In the genomic region with DNA sequence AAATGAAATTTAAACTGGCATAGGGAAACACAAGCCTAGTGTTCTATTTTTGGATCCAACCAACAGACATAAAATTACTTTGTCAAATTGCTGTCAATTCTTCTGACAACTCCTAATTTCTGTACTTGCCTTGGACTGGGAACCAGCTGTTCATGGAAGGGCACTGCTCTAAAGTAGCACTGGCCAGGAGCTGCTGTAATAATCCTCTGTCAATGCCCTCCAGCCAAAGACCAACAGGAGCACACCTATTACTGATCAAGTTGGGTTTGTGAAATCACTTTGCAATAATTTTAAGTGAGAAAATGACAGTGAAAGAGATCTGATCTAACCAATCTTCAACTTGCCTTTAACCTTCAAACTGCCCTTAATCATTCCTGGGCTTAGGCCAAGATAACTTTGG, we compare ENCODE assay signal across 24 cellular contexts. TPM values are rescaled to one million over a fixed set of nuclear protein-coding genes. Genes with fewer than 3 reads are reported as not detected.
A peak's percentile ranks its signal among the peaks of the same experiment; 100 is the strongest.
DNase-seq lines count a peak whose midpoint lies in the region; ATAC-seq, FAIRE-seq and TF ChIP-seq lines count a peak whose summit lies in the region.
"Had no signal": no experiment of that assay in that cellular context is flagged by ENCODE, and none has a peak within 500 bp of the region (broad histone marks: within the 10 kb centered on the region; RNA-seq: fewer than 3 reads in every experiment).

No MANE protein-coding gene starts in this region.

- H3K18ac ChIP-seq in trophoblast cell (ENCODE audit: low read length) = no peak overlapping the region

- no peak for ATAC-seq in T-helper 17 cell

- H3K4me3 Mint-ChIP-seq in activated naive CD8-positive, alpha-beta T cell = no peak overlapping the region
- no peak overlapping the region for H3K4me3 Mint-ChIP-seq in activated naive CD8-positive, alpha-beta T cell treated with anti-CD3 and anti-CD28 coated beads for 36 hours
- H3K4me3 Mint-ChIP-seq in T-helper 17 cell = peak overlapping the region; percentile 21
- H3K4me3 Mint-ChIP-seq: HFFc6 had no signal

- H3K36me3 Mint-ChIP-seq in activated naive CD8-positive, alpha-beta T cell = no peaks in the 10 kb centered on the region
- peaks cover 5% of the 10 kb centered on the region for H3K36me3 Mint-ChIP-seq in activated naive CD8-positive, alpha-beta T cell treated with anti-CD3 and anti-CD28 coated beads for 36 hours
- H3K36me3 Mint-ChIP-seq in T-helper 17 cell (ENCODE audit: low read depth) = no peaks in the 10 kb centered on the region

- no peak overlapping the region for H2AK5ac ChIP-seq in trophoblast cell (ENCODE audit: low read length)

- peaks cover 17 to 21% of the 10 kb centered on the region in 2 experiments for H3K4me1 ChIP-seq in trophoblast cell (ENCODE audit: control insufficient read depth in 1 of 2, insufficient read depth in 2 of 2, low read length in 2 of 2)
- H3K4me1 ChIP-seq in A673 (ENCODE audit: insufficient read depth, low read length, poor library complexity, severe bottlenecking) = peaks cover 11% of the 10 kb centered on the region
- peaks cover 19% of the 10 kb centered on the region for H3K4me1 ChIP-seq in Karpas-422 (ENCODE audit: low read length)

- no peak overlapping the region for H2BK5ac ChIP-seq in trophoblast cell (ENCODE audit: low read depth, low read length, poor library complexity)

- BruUV-seq in A673 (replicated peaks; lab: Mats Ljungman, UMichigan) = no TSS peak

- H4K20me1 ChIP-seq in Karpas-422 (ENCODE audit: insufficient read depth, low read depth, low read length) = no peaks in the 10 kb centered on the region

- CTCF ChIA-PET in A673 (lab: Charles Lee) = no interaction called here

- H3K4me2 ChIP-seq in trophoblast cell (ENCODE audit: low read length) (no peak overlapping the region), Karpas-422 (ENCODE audit: low read depth, low read length, poor library complexity, severe bottlenecking) (no peak overlapping the region)
- H3K4me2 ChIP-seq: KMS-11 had no signal

- H3K4me3 ChIP-seq in trophoblast cell (ENCODE audit: low read depth, low read length) (no peak overlapping the region), A673 (ENCODE audit: low read depth, low read length, poor library complexity, severe bottlenecking) (no peak overlapping the region), Karpas-422 (ENCODE audit: low read length) (no peak overlapping the region)

- DNase-seq in activated naive CD8-positive, alpha-beta T cell treated with anti-CD3 and anti-CD28 coated beads for 36 hours = no peak
- DNase-seq in GM19239 (ENCODE audit: insufficient read length, low spot score) = no peak
- no peak for DNase-seq in T-helper 17 cell
- no peak for DNase-seq in trophoblast cell
- no peak for DNase-seq in middle frontal gyrus (ENCODE audit: extremely low spot score, low spot score)
- no peak for DNase-seq in A673 (ENCODE audit: low spot score)
- no peak for DNase-seq in Karpas-422
- DNase-seq: ACHN, COR-L47, DMS 273 treated with DMSO at 0.1 percent for 48 hours, DND-41, H7, HFFc6, NCI-H1417 treated with DMSO at 0.1 percent for 48 hours, NCI-H187 treated with DMSO at 0.1 percent for 48 hours, NCI-H345, NCI-H526, OCI-M1, Right ventricle myocardium superior had no signal

- peaks cover 84% of the 10 kb centered on the region for H3K4me1 Mint-ChIP-seq in activated naive CD8-positive, alpha-beta T cell (ENCODE audit: low read depth)
- H3K4me1 Mint-ChIP-seq in activated naive CD8-positive, alpha-beta T cell treated with anti-CD3 and anti-CD28 coated beads for 36 hours = peaks cover 87% of the 10 kb centered on the region
- H3K4me1 Mint-ChIP-seq in T-helper 17 cell = peaks cover 54% of the 10 kb centered on the region

- H2AFZ ChIP-seq in trophoblast cell (ENCODE audit: insufficient read depth, low read length, poor library complexity) (no peak overlapping the region), Karpas-422 (ENCODE audit: low read length) (no peak overlapping the region)

- H3K79me1 ChIP-seq in trophoblast cell (ENCODE audit: low read length) = peaks cover 22% of the 10 kb centered on the region

- TF ChIP-seq CTCF in A673 (conservative IDR thresholded peaks at IDR 0.05; ENCODE audit: low read depth, low read length) = no peak

- no peaks in the 10 kb centered on the region for H3K9me2 ChIP-seq in Karpas-422 (replicated peaks; ENCODE audit: insufficient read depth, low read length)

- H3K4ac ChIP-seq in trophoblast cell (ENCODE audit: low read depth, low read length) = no peak overlapping the region

- intact Hi-C loops in A673 (cut with micrococcal nuclease; ENCODE audit: unreplicated experiment) = no loop called here

- no peak overlapping the region for H4K12ac ChIP-seq in trophoblast cell (ENCODE audit: low read depth, low read length)

- H3K9me3 ChIP-seq in T-helper 17 cell (ENCODE audit: control insufficient read depth, low read length, poor library complexity, severe bottlenecking) (no peaks in the 10 kb centered on the region), trophoblast cell (ENCODE audit: insufficient read depth, low read depth, low read length) (no peaks in the 10 kb centered on the region), A673 (ENCODE audit: low read depth, low read length, poor library complexity, severe bottlenecking) (no peaks in the 10 kb centered on the region), Karpas-422 (ENCODE audit: low read length) (no peaks in the 10 kb centered on the region)

- peak overlapping the region; percentile 70 for H2BK12ac ChIP-seq in trophoblast cell (ENCODE audit: low read length)

- H3K9ac ChIP-seq in trophoblast cell (ENCODE audit: low read length) (no peak overlapping the region), Karpas-422 (ENCODE audit: low read length) (no peak overlapping the region)
- H3K9ac ChIP-seq: KMS-11 had no signal

- peaks cover 3% of the 10 kb centered on the region for H3K79me2 ChIP-seq in trophoblast cell (ENCODE audit: control insufficient read depth, insufficient read depth, low read length, poor library complexity)
- H3K79me2 ChIP-seq in Karpas-422 (ENCODE audit: low read length) = no peaks in the 10 kb centered on the region

- H2BK120ac ChIP-seq in trophoblast cell (ENCODE audit: insufficient read depth, low read length, poor library complexity) = no peak overlapping the region

- POLR2A ChIA-PET in A673 (lab: Charles Lee; ENCODE audit: low non-redundant PET) = no interaction called here

- no peak overlapping the region for H3K23ac ChIP-seq in trophoblast cell (ENCODE audit: low read length)

- H3K27me3 Mint-ChIP-seq in activated naive CD8-positive, alpha-beta T cell = no peaks in the 10 kb centered on the region
- H3K27me3 Mint-ChIP-seq in activated naive CD8-positive, alpha-beta T cell treated with anti-CD3 and anti-CD28 coated beads for 36 hours = no peaks in the 10 kb centered on the region
- H3K27me3 Mint-ChIP-seq in T-helper 17 cell = no peaks in the 10 kb centered on the region

- peak; percentile 61 for FAIRE-seq in GM19239 (lab: Jason Lieb, UNC)

- H3K27me3 ChIP-seq in trophoblast cell (ENCODE audit: insufficient read depth, low read length) (no peaks in the 10 kb centered on the region), A673 (replicated peaks; ENCODE audit: insufficient read depth, low read depth, low read length, poor library complexity) (no peaks in the 10 kb centered on the region), Karpas-422 (ENCODE audit: low read length) (0 out of 2 replicates have a peak, but pooled peaks cover 1% of the 10 kb centered on the region)

- H3K27ac Mint-ChIP-seq in activated naive CD8-positive, alpha-beta T cell = peak overlapping the region; percentile 22
- no peak overlapping the region for H3K27ac Mint-ChIP-seq in activated naive CD8-positive, alpha-beta T cell treated with anti-CD3 and anti-CD28 coated beads for 36 hours
- no peak overlapping the region for H3K27ac Mint-ChIP-seq in T-helper 17 cell
- H3K27ac Mint-ChIP-seq: HFFc6 had no signal

- no peaks in the 10 kb centered on the region for H3K9me3 Mint-ChIP-seq in activated naive CD8-positive, alpha-beta T cell (ENCODE audit: low read depth)
- H3K9me3 Mint-ChIP-seq in activated naive CD8-positive, alpha-beta T cell treated with anti-CD3 and anti-CD28 coated beads for 36 hours = no peaks in the 10 kb centered on the region
- H3K9me3 Mint-ChIP-seq: HFFc6 had no signal

- H4K91ac ChIP-seq in trophoblast cell (ENCODE audit: low read depth, low read length) = peak overlapping the region; percentile 31

- H3K36me3 ChIP-seq in trophoblast cell (ENCODE audit: control insufficient read depth in 1 of 2, insufficient read depth in 2 of 2, low read length in 2 of 2) = no peaks in the 10 kb centered on the region
- no peaks in the 10 kb centered on the region for H3K36me3 ChIP-seq in A673 (ENCODE audit: insufficient read depth, low read length, poor library complexity, severe bottlenecking)
- no peaks in the 10 kb centered on the region for H3K36me3 ChIP-seq in Karpas-422 (ENCODE audit: insufficient read depth, low read length)

- H3K14ac ChIP-seq in trophoblast cell (ENCODE audit: low read length) = no peak overlapping the region

- H3K27ac ChIP-seq in trophoblast cell (ENCODE audit: low read depth, low read length) (no peak overlapping the region), A673 (ENCODE audit: low read depth, low read length, poor library complexity, severe bottlenecking) (no peak overlapping the region), Karpas-422 (ENCODE audit: low read length) (no peak overlapping the region)
- H3K27ac ChIP-seq: C4-2B, KMS-11 had no signal

- H4K8ac ChIP-seq in trophoblast cell (ENCODE audit: low read depth, low read length) = no peak overlapping the region

RNA-seq across cellular contexts. Expression of a gene that starts 18.9 kb away (rescaled TPM):
- total RNA-seq in activated naive CD8-positive, alpha-beta T cell treated with anti-CD3 and anti-CD28 coated beads for 36 hours = 100 to 1,000 TPM; 299 to 310 TPM
- total RNA-seq in T-helper 17 cell (100 to 1,000 TPM; 372 to 400 TPM), A673 (2021) (210 and 214 TPM in 2 replicates)
- polyA plus RNA-seq in trophoblast cell (2013) = 99.0 and 103 TPM in 2 replicates
- 273 and 796 TPM in 2 replicates for total RNA-seq in Karpas-422 (2014; rRNA removed; shearing (Covaris generic); ENCODE audit: low replicate concordance)

RNA-seq across cellular contexts. Expression of a gene that starts 59.1 kb away (rescaled TPM):
- total RNA-seq in activated naive CD8-positive, alpha-beta T cell treated with anti-CD3 and anti-CD28 coated beads for 36 hours = not detected
- total RNA-seq in T-helper 17 cell = not detected
- polyA plus RNA-seq in trophoblast cell (2013) = not detected in 2 replicates
- 0.34 TPM in 1 of 2 replicates, not detected in the other for total RNA-seq in A673 (2021)
- 0.34 TPM in 1 of 2 replicates, not detected in the other for total RNA-seq in Karpas-422 (2014; rRNA removed; shearing (Covaris generic); ENCODE audit: low replicate concordance)
- total RNA-seq: G401, H7, HFFc6, MCF 10A, Right ventricle myocardium superior had no signal
